ENCODE assay signal across 1 cellular context in the genomic region with DNA sequence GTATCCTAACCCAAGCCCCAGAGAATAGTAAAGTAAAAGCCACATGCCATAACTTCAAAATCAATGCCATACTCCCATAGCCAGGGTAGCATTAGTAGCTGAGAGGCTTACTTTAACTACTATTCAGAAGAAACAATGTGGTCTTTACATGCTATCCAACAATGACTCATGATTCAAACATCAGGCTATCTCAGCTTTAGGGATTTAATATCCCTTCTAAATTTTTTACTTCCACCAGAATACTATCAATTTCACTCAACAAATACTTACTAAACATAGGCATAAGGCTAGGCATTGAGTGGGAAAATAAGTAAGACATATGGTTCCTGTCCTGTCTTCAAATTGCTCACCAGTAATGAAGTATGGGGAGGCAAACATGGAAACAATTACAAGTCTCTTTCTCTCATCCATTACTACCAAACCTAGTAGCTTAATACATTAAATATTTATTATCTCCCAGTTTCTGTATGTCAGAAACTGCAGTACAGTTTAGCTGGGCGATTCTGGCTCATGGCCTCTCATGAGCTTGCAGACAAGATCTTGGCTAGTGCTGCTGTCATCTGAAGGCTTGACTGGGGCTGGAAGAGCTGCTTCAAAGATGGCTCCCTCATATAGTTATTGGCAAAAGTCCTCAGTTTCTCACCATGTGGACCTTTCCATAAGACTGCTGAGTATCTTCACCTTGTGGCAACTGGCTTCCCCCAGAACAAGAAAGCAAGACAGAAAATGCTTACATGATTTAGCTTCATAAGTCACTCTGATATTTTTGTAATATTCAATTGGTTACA.
A peak's percentile ranks its signal among the peaks of the same experiment; 100 is the strongest.
TF ChIP-seq lines count a peak whose summit lies in the region.

No MANE protein-coding gene starts in this region.

TF ChIP-seq in endothelial cell of umbilical vein, 7 proteins besides CTCF, POLR2A, EP300 and RAD21:
- TF ChIP-seq GATA2 (IDR thresholded peaks at IDR 0.05; ENCODE audit: insufficient read depth, insufficient read length, low read depth, low read length) (no peak), FOS (IDR thresholded peaks at IDR 0.05; ENCODE audit: borderline replicate concordance, insufficient read depth, low read length) (peak; percentile 56), POLR2AphosphoS5 (IDR thresholded peaks at IDR 0.05; ENCODE audit: insufficient read depth, low read depth, low read length) (no peak), MYC (IDR thresholded peaks at IDR 0.05; ENCODE audit: low read depth, low read length) (no peak)
- TF ChIP-seq, protein P1, sequence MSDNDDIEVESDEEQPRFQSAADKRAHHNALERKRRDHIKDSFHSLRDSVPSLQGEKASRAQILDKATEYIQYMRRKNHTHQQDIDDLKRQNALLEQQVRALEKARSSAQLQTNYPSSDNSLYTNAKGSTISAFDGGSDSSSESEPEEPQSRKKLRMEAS (IDR thresholded peaks at IDR 0.05; ENCODE audit: insufficient read depth, insufficient read length): no peak
